Comparison of ENCODE assay signal across 17 cellular contexts in the genomic region with DNA sequence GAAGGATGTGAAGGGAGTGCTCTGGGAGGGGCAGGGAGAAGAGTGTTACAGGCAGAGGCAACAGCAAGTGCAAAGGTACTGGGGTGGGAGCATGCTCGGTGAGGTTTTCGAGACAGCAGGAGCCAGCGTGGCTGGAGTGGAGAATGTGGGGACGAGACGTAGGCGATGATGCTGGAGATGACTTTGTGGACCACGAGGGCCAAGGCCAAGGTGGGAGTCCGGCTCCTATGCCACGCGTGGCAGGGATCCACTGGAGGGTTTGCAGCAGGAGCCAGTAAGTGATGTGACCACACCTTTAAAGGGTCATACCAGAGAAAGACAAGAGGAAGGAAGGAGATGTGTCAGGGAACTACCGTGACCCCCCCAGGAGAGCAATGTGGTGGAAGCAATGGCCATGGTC. TPM values are rescaled to one million over a fixed set of nuclear protein-coding genes. Genes with fewer than 3 reads are reported as not detected.
DNase-seq lines count a peak whose midpoint lies in the region; FAIRE-seq and TF ChIP-seq lines count a peak whose summit lies in the region.
"Had no signal": no experiment of that assay in that cellular context is flagged by ENCODE, and none has a peak within 500 bp of the region (broad histone marks: within the 10 kb centered on the region; RNA-seq: fewer than 3 reads in every experiment).

No MANE protein-coding gene starts in this region.

- H4K8ac ChIP-seq in H9 (replicated peaks; ENCODE audit: insufficient read length, low read depth, low read length) (no peak overlapping the region), H1 (ENCODE audit: extremely low read depth, insufficient read depth, low read length) (no peak overlapping the region)

- CTCF ChIA-PET in H1 (lab: Charles Lee; ENCODE audit: partially characterized antibody) = interaction anchor here (0.8 to 1.5 kb wide), 2 partner anchors 19 to 326 kb away, joined by 3 to 4 read pairs; no protein-coding TSS in a partner anchor

- TF ChIP-seq EP300 in H1 (IDR thresholded peaks at IDR 0.05; ENCODE audit: borderline replicate concordance in 1 of 2, low read depth in 2 of 2, low read length in 2 of 2) = no peak

- TF ChIP-seq CTCF in H9 (conservative IDR thresholded peaks at IDR 0.05) = no peak
- no peak for TF ChIP-seq CTCF in H1 (IDR thresholded peaks at IDR 0.05; ENCODE audit: control extremely low read depth in 1 of 3, insufficient read depth in 1 of 3, low read depth in 1 of 3, low read length in 3 of 3)

- no peak for FAIRE-seq in H1 (lab: Jason Lieb, UNC)

- H2AK5ac ChIP-seq in H9 (ENCODE audit: insufficient read length, low read length) = no peak overlapping the region
- H2AK5ac ChIP-seq in H1 (ENCODE audit: low read depth, low read length) = no peak overlapping the region

- peak overlapping the region in 3 of 11 experiments; percentile 1 to 32 (median 14); a peak in 1 of 22 replicates for H3K27ac ChIP-seq in BLaER1 treated with 17β-estradiol and CSF1 and Interleukin-3, amounts not matched to agents 10 nM and 100 nM
- H3K27ac ChIP-seq in H9 (ENCODE audit: insufficient read length, low read depth, low read length) (no peak overlapping the region), H1 (ENCODE audit: low read depth, low read length) (no peak overlapping the region)
- H3K27ac ChIP-seq: KMS-11 had no signal

- no peak overlapping the region for H3K4me3 ChIP-seq in BLaER1 treated with 17β-estradiol and CSF1 and Interleukin-3, amounts not matched to agents 10 nM and 100 nM
- H3K4me3 ChIP-seq in H1 (ENCODE audit: extremely low read depth in 1 of 4, insufficient read depth in 2 of 4, low read depth in 3 of 4, low read length in 4 of 4) = no peak overlapping the region

- DNase-seq in H9 (no peak), H1 (ENCODE audit: low read depth in 1 of 2, low spot score in 2 of 2) (no peak), posterior vena cava (ENCODE audit: low spot score) (peak; percentile 66), H4 (ENCODE audit: low spot score) (no peak), NCI-H2029 treated with DMSO at 0.1 percent for 48 hours (lab: John Stamatoyannopoulos, UW) (no peak), cerebellar nuclear complex (lab: John Stamatoyannopoulos, UW) (no peak)
- DNase-seq in activated CD4-positive, alpha-beta T cell treated with anti-CD3 and anti-CD28 coated beads, Interleukin-2, amount 50 U/mL, for 1 hour = no peak
- DNase-seq: activated CD4-positive, alpha-beta T cell treated with anti-CD3 and anti-CD28 coated beads, Interleukin-2, amount 10 ng/mL, durations not matched to agents 24 days and 14 days; activated naive CD4-positive, alpha-beta T cell treated with Interleukin-2 at 50 U/mL for 16 hours; cortex of kidney; natural killer cell; NCI-H1092; NCI-H2081; NCI-H510A; NK-92 treated with Interleukin-12 subunit alpha and Interleukin-12 subunit beta, amount 100 ng/mL, for 24 hours had no signal

- H3K9me3 ChIP-seq in BLaER1 treated with 17β-estradiol and CSF1 and Interleukin-3, amounts not matched to agents 10 nM and 100 nM (replicated peaks in 1 of 11) = peaks cover 6 to 12% (median 8%) of the 10 kb centered on the region in 11 experiments; a peak in 21 of 22 replicates
- H3K9me3 ChIP-seq in H9 (ENCODE audit: control insufficient read depth, low read depth, low read length) = no peaks in the 10 kb centered on the region
- H3K9me3 ChIP-seq in H1 (ENCODE audit: insufficient read depth in 2 of 2, low read depth in 1 of 2, low read length in 1 of 2) = peaks cover 2 to 5% of the 10 kb centered on the region in 2 experiments; a peak in 3 of 4 replicates

- no peak overlapping the region for H2BK12ac ChIP-seq in H9 (ENCODE audit: insufficient read length, low read depth, low read length)
- no peak overlapping the region for H2BK12ac ChIP-seq in H1 (ENCODE audit: low read depth, low read length)

- no peaks in the 10 kb centered on the region for H3K27me3 ChIP-seq in BLaER1 treated with 17β-estradiol and CSF1 and Interleukin-3, amounts not matched to agents 10 nM and 100 nM
- H3K27me3 ChIP-seq in H9 (ENCODE audit: insufficient read depth, low read length) = no peaks in the 10 kb centered on the region
- H3K27me3 ChIP-seq in H1 (replicated peaks in 1 of 4; ENCODE audit: control insufficient read depth in 3 of 4, extremely low read depth in 1 of 4, insufficient read depth in 3 of 4, low read length in 3 of 4) = no peaks in the 10 kb centered on the region

- H3K4me1 Mint-ChIP-seq in H9 = peaks cover 8 to 27% of the 10 kb centered on the region in 2 experiments
- H3K4me1 Mint-ChIP-seq: natural killer cell had no signal

- no peak overlapping the region for H4K91ac ChIP-seq in H9 (ENCODE audit: insufficient read length, low read depth, low read length)
- no peak overlapping the region for H4K91ac ChIP-seq in H1 (replicated peaks; ENCODE audit: insufficient read length, low read length)

- WGBS in H9 (ENCODE audit: extremely low coverage, insufficient read length, low lambda C conversion rate) = no CpG with 5 or more reads among the region's 11 CpGs
- 90% methylated on average over 11 of the region's 11 CpGs; no CpG with 5 or more reads in 1 of the 2 experiments for WGBS in H1 (ENCODE audit: extremely low coverage in 1 of 2, insufficient coverage in 1 of 2, insufficient read length in 1 of 2, insufficient replicate concordance in 2 of 2, low coverage in 1 of 2, low lambda C conversion rate in 2 of 2, missing lambda C conversion rate in 1 of 2), 2 experiments

- H3K18ac ChIP-seq in H9 (ENCODE audit: insufficient read length, low read depth, low read length) (no peak overlapping the region), H1 (ENCODE audit: extremely low read depth, low read length) (no peak overlapping the region)

- intact Hi-C loops in posterior vena cava (cut with DNase I) = no loop called here

- H3K79me1 ChIP-seq in H9 (ENCODE audit: insufficient read depth, low read depth, low read length, poor library complexity, severe bottlenecking) (no peaks in the 10 kb centered on the region), H1 (ENCODE audit: low read depth, low read length) (0 out of 2 replicates have a peak, but pooled peaks cover 3% of the 10 kb centered on the region)

- no peak overlapping the region for H3K4ac ChIP-seq in H9 (ENCODE audit: low read depth, low read length)
- H3K4ac ChIP-seq in H1 (replicated peaks; ENCODE audit: insufficient read length, low read depth, low read length) = no peak overlapping the region

- no peak overlapping the region for H3T11ph ChIP-seq in H9 (ENCODE audit: low read length)

- no peak for TF ChIP-seq POLR2A in H1 (IDR thresholded peaks at IDR 0.05; ENCODE audit: control extremely low read depth in 1 of 2, low read depth in 2 of 2, low read length in 2 of 2)

- H3K4me3 Mint-ChIP-seq in H9 = no peak overlapping the region
- H3K4me3 Mint-ChIP-seq: activated CD4-positive, alpha-beta T cell treated with anti-CD3 and anti-CD28 coated beads, Interleukin-2, amount 10 ng/mL, durations not matched to agents 24 days and 14 days; natural killer cell had no signal

- H3K23ac ChIP-seq in H9 (ENCODE audit: insufficient read length, low read depth, low read length) = no peak overlapping the region
- H3K23ac ChIP-seq in H1 (ENCODE audit: insufficient read length) = no peak overlapping the region

- peaks cover 7 to 13% of the 10 kb centered on the region in 2 experiments; a peak in 4 of 5 replicates for H3K9me3 Mint-ChIP-seq in H9
- H3K9me3 Mint-ChIP-seq: natural killer cell had no signal

- H2BK120ac ChIP-seq in H9 (ENCODE audit: low read depth, low read length, poor library complexity, severe bottlenecking) = no peak overlapping the region
- H2BK120ac ChIP-seq in H1 (replicated peaks; ENCODE audit: low read depth, low read length) = no peak overlapping the region

- peaks cover 6 to 36% (median 24%) of the 10 kb centered on the region in 10 experiments; a peak in 19 of 20 replicates for H3K4me1 ChIP-seq in BLaER1 treated with 17β-estradiol and CSF1 and Interleukin-3, amounts not matched to agents 10 nM and 100 nM
- H3K4me1 ChIP-seq in H9 (ENCODE audit: insufficient read depth, low read length) (peaks cover 2% of the 10 kb centered on the region; the same call in 1 of the 2 replicates), H1 (replicated peaks in 1 of 4; ENCODE audit: control insufficient read depth in 3 of 4, insufficient read depth in 4 of 4, low read length in 3 of 4) (peaks cover 9 to 20% (median 14%) of the 10 kb centered on the region in 4 experiments; a peak in 6 of 7 replicates)

- H3K27ac Mint-ChIP-seq in H9 = peak overlapping the region in 2 of 3 experiments; percentile 30 to 95; a peak in 3 of 7 replicates
- H3K27ac Mint-ChIP-seq: activated CD4-positive, alpha-beta T cell treated with anti-CD3 and anti-CD28 coated beads, Interleukin-2, amount 10 ng/mL, durations not matched to agents 24 days and 14 days; natural killer cell had no signal

- H3K4me2 ChIP-seq in BLaER1 treated with 17β-estradiol and CSF1 and Interleukin-3, amounts not matched to agents 10 nM and 100 nM = peak overlapping the region in 9 of 11 experiments; percentile 34 to 61 (median 52); a peak in 18 of 22 replicates
- no peak overlapping the region for H3K4me2 ChIP-seq in H9 (ENCODE audit: insufficient read depth, insufficient read length, low read length)
- no peak overlapping the region for H3K4me2 ChIP-seq in H1 (ENCODE audit: insufficient read depth in 1 of 2, low read depth in 2 of 2, low read length in 2 of 2)
- H3K4me2 ChIP-seq: KMS-11 had no signal

- TF ChIP-seq RAD21 in H1 (IDR thresholded peaks at IDR 0.05 in 1 of 2, conservative IDR thresholded peaks at IDR 0.05 in 1 of 2; ENCODE audit: low read depth in 2 of 2, low read length in 2 of 2) = no peak

- H2BK20ac ChIP-seq in H9 (ENCODE audit: low read depth, low read length, poor library complexity, severe bottlenecking) (no peak overlapping the region), H1 (ENCODE audit: low read length) (no peak overlapping the region)

- POLR2A ChIA-PET in H1 (lab: Charles Lee; ENCODE audit: partially characterized antibody) = interaction anchor here (1.3 kb wide), 1 partner anchor 47 kb away, joined by 3 read pairs; no protein-coding TSS in a partner anchor

- H3K14ac ChIP-seq in H9 (ENCODE audit: insufficient read depth, low read length) (no peak overlapping the region), H1 (ENCODE audit: insufficient read length) (no peak overlapping the region)

- H3K36me3 ChIP-seq in BLaER1 treated with 17β-estradiol and CSF1 and Interleukin-3, amounts not matched to agents 10 nM and 100 nM = no peaks in the 10 kb centered on the region
- H3K36me3 ChIP-seq in H1 (ENCODE audit: control insufficient read depth in 2 of 4, insufficient read depth in 4 of 4, low read length in 3 of 4) = peaks cover 0 to 16% (median 0%) of the 10 kb centered on the region in 4 experiments; a peak in 2 of 8 replicates

- H3K36me3 Mint-ChIP-seq in H9 (ENCODE audit: insufficient read depth in 1 of 3, low read depth in 3 of 3) = peaks cover 9 to 33% (median 17%) of the 10 kb centered on the region in 3 experiments
- H3K36me3 Mint-ChIP-seq: natural killer cell had no signal

- no peak overlapping the region for H4K5ac ChIP-seq in H9 (ENCODE audit: insufficient read length, low read depth, low read length)
- no peak overlapping the region for H4K5ac ChIP-seq in H1 (ENCODE audit: insufficient read length, low read depth, low read length)

- H3K56ac ChIP-seq in H9 (ENCODE audit: insufficient read length, low read depth, low read length) (no peak overlapping the region), H1 (replicated peaks; ENCODE audit: insufficient read length, low read depth, low read length) (no peak overlapping the region)

- H2BK5ac ChIP-seq in H9 (ENCODE audit: insufficient read length, low read length) = no peak overlapping the region
- peak overlapping the region; percentile 55; the same call in 1 of the 2 replicates for H2BK5ac ChIP-seq in H1 (ENCODE audit: low read depth, low read length)

- H3K9ac ChIP-seq in BLaER1 treated with 17β-estradiol and CSF1 and Interleukin-3, amounts not matched to agents 10 nM and 100 nM = no peak overlapping the region
- H3K9ac ChIP-seq in H9 (ENCODE audit: extremely low read depth, insufficient read length, low read length) (no peak overlapping the region), H1 (replicated peaks in 1 of 4; ENCODE audit: extremely low read depth in 1 of 4, low read depth in 3 of 4, low read length in 3 of 4) (no peak overlapping the region)
- H3K9ac ChIP-seq: KMS-11 had no signal

- no peaks in the 10 kb centered on the region; the same call in 1 of the 2 replicates for H3K79me2 ChIP-seq in H9 (ENCODE audit: insufficient read depth, low read length)
- peaks cover 0 to 20% of the 10 kb centered on the region in 2 experiments; a peak in 1 of 4 replicates for H3K79me2 ChIP-seq in H1 (ENCODE audit: control insufficient read depth in 1 of 2, insufficient read depth in 2 of 2, low read length in 2 of 2)

- H3K27me3 Mint-ChIP-seq in H9 (ENCODE audit: low read depth) = no peaks in the 10 kb centered on the region

- H2BK15ac ChIP-seq in H9 (ENCODE audit: low read depth, low read length) (no peak overlapping the region), H1 (ENCODE audit: low read length) (0 out of 2 replicates have a peak overlapping the region, but pooled peaks have one; percentile 72)

- H3K23me2 ChIP-seq in H9 (ENCODE audit: insufficient read length, low read depth, low read length, poor library complexity, severe bottlenecking) = no peaks in the 10 kb centered on the region
- no peaks in the 10 kb centered on the region for H3K23me2 ChIP-seq in H1 (ENCODE audit: low read depth, low read length)

- H2AFZ ChIP-seq in H9 (ENCODE audit: low read length) = no peak overlapping the region
- H2AFZ ChIP-seq in H1 (ENCODE audit: low read length) = no peak overlapping the region

- H4K20me1 ChIP-seq in BLaER1 treated with 17β-estradiol and CSF1 and Interleukin-3, amounts not matched to agents 10 nM and 100 nM = no peaks in the 10 kb centered on the region
- H4K20me1 ChIP-seq in H9 (ENCODE audit: control insufficient read depth, insufficient read depth, insufficient read length) = no peaks in the 10 kb centered on the region
- H4K20me1 ChIP-seq in H1 (replicated peaks in 1 of 2; ENCODE audit: control insufficient read depth in 1 of 2, insufficient read depth in 2 of 2, low read length in 2 of 2) = no peaks in the 10 kb centered on the region

RNA-seq across cellular contexts. Expression of gene PTGIS, which starts 7.3 kb away (rescaled TPM):
- total RNA-seq in H9 (2021) (18.9 and 20.0 TPM in 2 replicates), posterior vena cava (100 to 1,000 TPM; 359 to 447 TPM)
- 35.5 and 40.2 TPM in 2 replicates for total RNA-seq in H1 (2021; fragmentation: NEBNext Ultra II Directional; extraction: Animal tissue kit (Norgen Biotek cat#: 25700))
- 29.9 and 44.0 TPM in 2 replicates for polyA plus RNA-seq in H1 (2011; rRNA removed)
- polyA plus RNA-seq in H1 (2011; cell fraction: cytosol; rRNA removed) = 29.9 TPM
- polyA plus RNA-seq in H1 (2011; cell fraction: nucleus; rRNA removed) = 37.9 TPM
- polyA plus RNA-seq in H1 (2012, experiment 1 of 2) = 22.4 to 30.7 TPM (median 23.3 TPM) in 4 replicates
- 22.9 TPM for polyA plus RNA-seq in H1 (2012, experiment 2 of 2)
- polyA plus RNA-seq in H1 (2013, experiment 1 of 2) = 23.7 TPM
- 26.0 TPM for polyA plus RNA-seq in H1 (2013, experiment 2 of 2)
- 34.2 and 40.8 TPM in 2 replicates for polyA minus RNA-seq in H1 (2011; rRNA and poly(A)+ RNA removed)
- polyA minus RNA-seq in H1 (2011; cell fraction: cytosol; rRNA and poly(A)+ RNA removed) = 28.5 TPM
- polyA minus RNA-seq in H1 (2011; cell fraction: nucleus; rRNA and poly(A)+ RNA removed) = 16.2 TPM
- not detected in 2 replicates for total RNA-seq in H4 (2014; rRNA removed; shearing (Covaris generic))
- total RNA-seq: natural killer cell had no signal

Comparison
In these comparisons a context has a peak if more than half of its experiments do, and no peak if none do; other contexts are left out.
1. H3K4me2 ChIP-seq: peak in BLaER1 treated with 17β-estradiol and CSF1 and Interleukin-3, amounts not matched to agents 10 nM and 100 nM (9 of 11); none in H9 (single experiment) and H1 (0 of 2).
2. RNA of gene PTGIS, which starts 7.3 kb away (total RNA-seq): 359 to 447 TPM in posterior vena cava, 35.5 to 40.2 TPM in H1 and 18.9 to 20.0 TPM in H9; not detected in H4; every median in the first group is over 10 times any median in the second.